In the genomic region with DNA sequence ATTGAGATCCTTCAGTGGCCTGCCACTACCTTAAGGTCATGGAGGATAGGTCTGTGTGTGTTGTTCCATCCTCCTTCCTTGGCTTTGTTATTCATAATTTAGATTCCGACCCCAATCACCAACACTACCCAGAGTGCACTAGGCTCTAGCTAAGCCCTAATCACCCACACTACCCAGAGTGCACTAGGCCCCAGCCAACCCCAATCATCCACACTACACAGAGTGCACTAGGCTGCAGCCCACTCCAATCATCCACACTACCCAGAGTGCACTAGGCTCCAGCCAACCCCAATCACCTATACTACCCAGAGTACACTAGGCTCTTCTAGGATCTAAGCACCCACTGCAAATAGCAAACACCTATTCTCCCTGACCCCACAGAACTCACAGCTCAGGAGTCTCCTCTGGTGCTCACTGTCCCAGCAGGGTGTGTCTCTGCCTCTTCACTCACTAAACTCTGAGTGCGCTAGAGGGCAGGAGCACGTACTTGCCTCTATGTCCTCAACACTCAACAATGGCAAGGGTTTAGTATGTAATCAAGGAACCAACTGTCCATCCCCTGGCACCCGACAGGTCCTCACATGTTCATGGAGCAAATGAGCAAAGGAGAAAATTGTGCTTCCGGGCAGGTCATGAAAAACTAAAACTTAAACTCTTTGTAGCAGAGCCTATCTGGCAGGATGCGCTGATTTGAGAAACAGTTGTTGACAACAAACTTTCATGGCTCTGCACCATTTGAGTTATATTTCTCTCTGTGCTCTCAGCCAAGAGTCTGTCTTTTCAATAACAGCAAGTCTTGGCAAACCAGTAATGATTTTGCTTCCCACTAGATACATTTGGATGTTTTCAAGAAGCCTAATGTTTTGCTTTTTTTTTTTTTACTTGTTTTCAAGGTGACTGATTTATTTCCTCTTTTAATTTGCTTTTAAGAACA, we compare ENCODE assay signal across 1 cellular context.
TF ChIP-seq lines count a peak whose summit lies in the region.

No MANE protein-coding gene starts in this region.

TF ChIP-seq in HepG2, 621 proteins besides CTCF, POLR2A, EP300 and RAD21 (continued from another document):
- TF ChIP-seq, protein P1, sequence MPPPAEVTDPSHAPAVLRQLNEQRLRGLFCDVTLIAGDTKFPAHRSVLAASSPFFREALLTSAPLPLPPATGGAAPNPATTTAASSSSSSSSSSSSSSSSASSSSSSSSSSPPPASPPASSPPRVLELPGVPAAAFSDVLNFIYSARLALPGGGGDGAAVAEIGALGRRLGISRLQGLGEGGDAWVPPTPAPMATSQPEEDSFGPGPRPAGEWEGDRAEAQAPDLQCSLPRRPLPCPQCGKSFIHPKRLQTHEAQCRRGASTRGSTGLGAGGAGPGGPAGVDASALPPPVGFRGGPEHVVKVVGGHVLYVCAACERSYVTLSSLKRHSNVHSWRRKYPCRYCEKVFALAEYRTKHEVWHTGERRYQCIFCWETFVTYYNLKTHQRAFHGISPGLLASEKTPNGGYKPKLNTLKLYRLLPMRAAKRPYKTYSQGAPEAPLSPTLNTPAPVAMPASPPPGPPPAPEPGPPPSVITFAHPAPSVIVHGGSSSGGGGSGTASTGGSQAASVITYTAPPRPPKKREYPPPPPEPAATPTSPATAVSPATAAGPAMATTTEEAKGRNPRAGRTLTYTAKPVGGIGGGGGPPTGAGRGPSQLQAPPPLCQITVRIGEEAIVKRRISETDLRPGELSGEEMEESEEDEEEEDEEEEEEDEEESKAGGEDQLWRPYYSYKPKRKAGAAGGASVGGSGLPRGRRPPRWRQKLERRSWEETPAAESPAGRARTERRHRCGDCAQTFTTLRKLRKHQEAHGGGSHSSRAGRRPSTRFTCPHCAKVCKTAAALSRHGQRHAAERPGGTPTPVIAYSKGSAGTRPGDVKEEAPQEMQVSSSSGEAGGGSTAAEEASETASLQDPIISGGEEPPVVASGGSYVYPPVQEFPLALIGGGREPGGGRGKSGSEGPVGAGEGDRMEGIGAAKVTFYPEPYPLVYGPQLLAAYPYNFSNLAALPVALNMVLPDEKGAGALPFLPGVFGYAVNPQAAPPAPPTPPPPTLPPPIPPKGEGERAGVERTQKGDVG (CRISPR knock-in tag; IDR thresholded peaks at IDR 0.05; ENCODE audit: borderline replicate concordance): peak; percentile 88; the same call in 1 of the 2 replicates
- TF ChIP-seq HMG20B (CRISPR knock-in tag; conservative IDR thresholded peaks at IDR 0.05) (no peak), GATAD1 (CRISPR knock-in tag; IDR thresholded peaks at IDR 0.05) (no peak), KMT2A (CRISPR knock-in tag; IDR thresholded peaks at IDR 0.05) (peak; percentile 2; the same call in 1 of the 2 replicates), ZNF263 (CRISPR knock-in tag; IDR thresholded peaks at IDR 0.05) (0 out of 2 replicates have a peak, but pooled peaks have one; percentile 53), ZSCAN12 (CRISPR knock-in tag; IDR thresholded peaks at IDR 0.05) (no peak), ZNF234 (CRISPR knock-in tag; conservative IDR thresholded peaks at IDR 0.05) (no peak), FOXA3 (CRISPR knock-in tag; IDR thresholded peaks at IDR 0.05) (0 out of 2 replicates have a peak, but pooled peaks have one; percentile 3), MEIS1 (CRISPR knock-in tag; IDR thresholded peaks at IDR 0.05; ENCODE audit: borderline replicate concordance) (peak; percentile 42; the same call in 1 of the 2 replicates), ZNF17 (CRISPR knock-in tag; IDR thresholded peaks at IDR 0.05) (peak; percentile 21; the same call in 1 of the 2 replicates), MTA1 (CRISPR knock-in tag; IDR thresholded peaks at IDR 0.05; ENCODE audit: borderline replicate concordance) (0 out of 2 replicates have a peak, but pooled peaks have one; percentile 23), ZNF713 (CRISPR knock-in tag; IDR thresholded peaks at IDR 0.05) (0 out of 2 replicates have a peak, but pooled peaks have one; percentile 19), RCOR2 (CRISPR knock-in tag; IDR thresholded peaks at IDR 0.05) (no peak), BRD4 (CRISPR knock-in tag; IDR thresholded peaks at IDR 0.05) (peak; percentile 67; the same call in 1 of the 2 replicates), ZMAT3 (CRISPR knock-in tag; conservative IDR thresholded peaks at IDR 0.05) (0 out of 2 replicates have a peak, but pooled peaks have one; percentile 6), SAFB2 (CRISPR knock-in tag; IDR thresholded peaks at IDR 0.05; ENCODE audit: borderline replicate concordance, low read depth) (no peak), ZNF446 (CRISPR knock-in tag; IDR thresholded peaks at IDR 0.05) (no peak), IRX3 (CRISPR knock-in tag; IDR thresholded peaks at IDR 0.05; ENCODE audit: borderline replicate concordance, low read depth) (no peak), ZBTB38 (CRISPR knock-in tag; IDR thresholded peaks at IDR 0.05) (peak; percentile 65; the same call in 1 of the 2 replicates), NR2C2 (CRISPR knock-in tag; IDR thresholded peaks at IDR 0.05; ENCODE audit: borderline replicate concordance) (no peak), CENPX (CRISPR knock-in tag; IDR thresholded peaks at IDR 0.05) (no peak), ZNF850 (CRISPR knock-in tag; conservative IDR thresholded peaks at IDR 0.05) (0 out of 2 replicates have a peak, but pooled peaks have one; percentile 0), TCF7L2 (IDR thresholded peaks at IDR 0.05; ENCODE audit: low read depth, low read length) (no peak), ZNF143 (CRISPR knock-in tag; IDR thresholded peaks at IDR 0.05) (peak; percentile 66)
- TF ChIP-seq, protein P2, sequence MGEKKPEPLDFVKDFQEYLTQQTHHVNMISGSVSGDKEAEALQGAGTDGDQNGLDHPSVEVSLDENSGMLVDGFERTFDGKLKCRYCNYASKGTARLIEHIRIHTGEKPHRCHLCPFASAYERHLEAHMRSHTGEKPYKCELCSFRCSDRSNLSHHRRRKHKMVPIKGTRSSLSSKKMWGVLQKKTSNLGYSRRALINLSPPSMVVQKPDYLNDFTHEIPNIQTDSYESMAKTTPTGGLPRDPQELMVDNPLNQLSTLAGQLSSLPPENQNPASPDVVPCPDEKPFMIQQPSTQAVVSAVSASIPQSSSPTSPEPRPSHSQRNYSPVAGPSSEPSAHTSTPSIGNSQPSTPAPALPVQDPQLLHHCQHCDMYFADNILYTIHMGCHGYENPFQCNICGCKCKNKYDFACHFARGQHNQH (CRISPR knock-in tag; IDR thresholded peaks at IDR 0.05): no peak
- TF ChIP-seq, protein P3, sequence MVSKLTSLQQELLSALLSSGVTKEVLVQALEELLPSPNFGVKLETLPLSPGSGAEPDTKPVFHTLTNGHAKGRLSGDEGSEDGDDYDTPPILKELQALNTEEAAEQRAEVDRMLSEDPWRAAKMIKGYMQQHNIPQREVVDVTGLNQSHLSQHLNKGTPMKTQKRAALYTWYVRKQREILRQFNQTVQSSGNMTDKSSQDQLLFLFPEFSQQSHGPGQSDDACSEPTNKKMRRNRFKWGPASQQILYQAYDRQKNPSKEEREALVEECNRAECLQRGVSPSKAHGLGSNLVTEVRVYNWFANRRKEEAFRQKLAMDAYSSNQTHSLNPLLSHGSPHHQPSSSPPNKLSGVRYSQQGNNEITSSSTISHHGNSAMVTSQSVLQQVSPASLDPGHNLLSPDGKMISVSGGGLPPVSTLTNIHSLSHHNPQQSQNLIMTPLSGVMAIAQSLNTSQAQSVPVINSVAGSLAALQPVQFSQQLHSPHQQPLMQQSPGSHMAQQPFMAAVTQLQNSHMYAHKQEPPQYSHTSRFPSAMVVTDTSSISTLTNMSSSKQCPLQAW (CRISPR knock-in tag; IDR thresholded peaks at IDR 0.05): peak; percentile 54; the same call in 1 of the 2 replicates
- TF ChIP-seq, protein P4, sequence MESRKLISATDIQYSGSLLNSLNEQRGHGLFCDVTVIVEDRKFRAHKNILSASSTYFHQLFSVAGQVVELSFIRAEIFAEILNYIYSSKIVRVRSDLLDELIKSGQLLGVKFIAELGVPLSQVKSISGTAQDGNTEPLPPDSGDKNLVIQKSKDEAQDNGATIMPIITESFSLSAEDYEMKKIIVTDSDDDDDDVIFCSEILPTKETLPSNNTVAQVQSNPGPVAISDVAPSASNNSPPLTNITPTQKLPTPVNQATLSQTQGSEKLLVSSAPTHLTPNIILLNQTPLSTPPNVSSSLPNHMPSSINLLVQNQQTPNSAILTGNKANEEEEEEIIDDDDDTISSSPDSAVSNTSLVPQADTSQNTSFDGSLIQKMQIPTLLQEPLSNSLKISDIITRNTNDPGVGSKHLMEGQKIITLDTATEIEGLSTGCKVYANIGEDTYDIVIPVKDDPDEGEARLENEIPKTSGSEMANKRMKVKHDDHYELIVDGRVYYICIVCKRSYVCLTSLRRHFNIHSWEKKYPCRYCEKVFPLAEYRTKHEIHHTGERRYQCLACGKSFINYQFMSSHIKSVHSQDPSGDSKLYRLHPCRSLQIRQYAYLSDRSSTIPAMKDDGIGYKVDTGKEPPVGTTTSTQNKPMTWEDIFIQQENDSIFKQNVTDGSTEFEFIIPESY (CRISPR knock-in tag; IDR thresholded peaks at IDR 0.05): peak; percentile 83
